In the genomic region with DNA sequence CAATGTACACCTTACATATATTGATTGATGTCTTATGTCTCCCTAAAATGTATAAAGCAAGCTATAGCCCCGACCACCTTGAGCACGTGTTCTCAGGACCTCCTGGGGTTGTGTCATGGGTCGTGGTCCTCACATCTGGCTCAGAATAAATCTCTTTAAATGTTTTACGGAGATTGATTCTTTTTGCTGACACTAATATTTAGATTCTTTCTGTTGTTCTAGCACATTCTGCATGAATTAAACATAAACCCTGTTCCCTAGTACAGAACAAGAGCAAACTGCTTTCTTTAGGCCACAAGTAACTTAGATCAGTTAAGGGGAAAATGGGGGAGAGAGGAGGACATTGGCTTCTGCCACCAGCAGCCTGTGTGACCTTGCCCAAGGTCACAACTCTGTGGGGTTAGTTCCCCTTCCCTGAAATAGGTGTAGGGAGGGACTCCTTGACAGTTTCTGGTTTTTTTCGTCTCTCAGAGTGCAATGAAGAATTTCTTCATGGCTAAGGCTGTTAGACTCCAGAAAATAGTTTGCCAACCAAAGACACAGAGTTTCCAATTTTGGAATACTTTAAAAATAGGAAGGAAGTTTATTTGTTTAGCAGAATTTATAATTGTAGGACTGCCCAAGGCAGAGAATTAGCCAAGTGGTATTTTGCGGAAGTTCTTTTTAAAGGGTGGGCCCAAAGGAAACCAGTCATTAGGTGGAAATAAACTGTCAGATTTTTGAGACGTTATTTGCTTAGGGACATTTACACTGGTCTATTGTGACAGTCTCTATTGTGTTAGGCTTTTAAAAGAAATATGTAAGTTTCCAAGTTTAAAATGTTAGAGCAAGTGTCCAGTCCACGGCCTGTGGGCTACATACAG, we compare ENCODE assay signal across 1 cellular context.
TF ChIP-seq lines count a peak whose summit lies in the region.

No MANE protein-coding gene starts in this region.

TF ChIP-seq in GM12878, 131 proteins besides CTCF, POLR2A, EP300 and RAD21 (continued from another document):
- TF ChIP-seq, protein P1, sequence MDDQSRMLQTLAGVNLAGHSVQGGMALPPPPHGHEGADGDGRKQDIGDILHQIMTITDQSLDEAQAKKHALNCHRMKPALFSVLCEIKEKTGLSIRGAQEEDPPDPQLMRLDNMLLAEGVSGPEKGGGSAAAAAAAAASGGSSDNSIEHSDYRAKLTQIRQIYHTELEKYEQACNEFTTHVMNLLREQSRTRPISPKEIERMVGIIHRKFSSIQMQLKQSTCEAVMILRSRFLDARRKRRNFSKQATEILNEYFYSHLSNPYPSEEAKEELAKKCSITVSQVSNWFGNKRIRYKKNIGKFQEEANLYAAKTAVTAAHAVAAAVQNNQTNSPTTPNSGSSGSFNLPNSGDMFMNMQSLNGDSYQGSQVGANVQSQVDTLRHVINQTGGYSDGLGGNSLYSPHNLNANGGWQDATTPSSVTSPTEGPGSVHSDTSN (IDR thresholded peaks at IDR 0.05; ENCODE audit: insufficient replicate concordance, low read depth, low read length), result no peak
